8 cellular contexts compared by ENCODE assay signal in the genomic region with DNA sequence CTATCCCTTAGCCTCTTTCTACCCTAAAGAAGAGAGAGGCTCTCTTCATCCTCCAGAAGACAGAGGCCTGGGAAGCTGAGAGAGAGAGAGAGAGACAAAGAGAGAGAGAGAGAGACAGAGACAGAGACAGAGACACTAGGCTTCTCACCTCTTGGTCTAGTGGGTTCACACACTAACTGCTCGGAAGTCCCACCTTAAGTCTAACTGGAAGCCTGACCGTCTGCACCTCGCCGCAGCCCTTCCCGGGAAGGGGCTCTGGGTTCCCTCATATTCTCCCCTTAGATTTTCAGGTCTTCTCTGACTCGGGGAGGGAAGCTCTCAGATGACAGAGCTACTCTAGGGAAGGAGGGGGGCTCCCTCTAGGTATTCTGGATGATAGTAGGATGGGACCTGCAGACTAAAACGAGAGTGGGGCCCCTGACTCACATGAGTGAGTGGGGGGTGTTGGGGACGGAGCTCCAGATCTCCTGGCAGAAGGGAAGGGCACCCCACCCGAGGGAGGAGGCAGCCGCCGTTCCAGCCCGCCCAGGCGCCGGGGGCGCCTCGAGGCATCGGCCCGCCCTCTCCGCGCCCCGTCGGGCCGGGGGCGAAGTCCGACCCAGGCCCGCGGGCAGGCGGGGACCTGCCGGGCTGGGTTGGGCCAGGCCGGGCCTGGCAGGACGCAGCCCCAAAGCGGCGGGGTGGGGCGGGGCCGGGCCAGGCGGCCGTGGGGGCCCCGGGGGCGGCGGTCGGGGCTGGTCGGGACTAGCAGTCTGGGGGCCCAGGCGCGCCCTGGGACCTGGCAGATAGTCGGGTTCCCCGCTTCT. TPM values are rescaled to one million over a fixed set of nuclear protein-coding genes. Genes with fewer than 3 reads are reported as not detected.
DNase-seq lines count a peak whose midpoint lies in the region; ATAC-seq and TF ChIP-seq lines count a peak whose summit lies in the region.

No MANE protein-coding gene starts in this region.

- H3K4ac ChIP-seq in IMR-90 (ENCODE audit: low read depth, low read length): peak overlapping the region; percentile 89

- peak overlapping the region; percentile 96 for H3K14ac ChIP-seq in IMR-90 (replicated peaks; ENCODE audit: low read depth, low read length)

- no peaks in the 10 kb centered on the region for H3K27me3 Mint-ChIP-seq in MCF 10A (ENCODE audit: insufficient read depth, unreplicated experiment)

- dilution Hi-C loops in IMR-90 (cut with HindIII; ENCODE audit: low sequenced_read_pairs, unreplicated experiment): no loop called here

- CTCF ChIA-PET in IMR-90 (lab: Yijun Ruan, JAX): interaction anchor here (1.2 kb wide), 1 partner anchor 11 kb away, joined by 4 read pairs; no protein-coding TSS in a partner anchor
- CTCF ChIA-PET in MCF 10A (lab: Yijun Ruan, JAX): interaction anchor here (0.7 to 3.3 kb wide), 5 partner anchors 12 to 67 kb away, joined by 3 to 41 read pairs (median 5); no protein-coding TSS in a partner anchor

- peak overlapping the region; percentile 80 for H3K9ac ChIP-seq in IMR-90 (ENCODE audit: low read depth, low read length)

- peak overlapping the region; percentile 69 for H3K56ac ChIP-seq in IMR-90 (ENCODE audit: extremely low read depth, insufficient read depth, low read length)

- peak overlapping the region; percentile 93 for H3K23ac ChIP-seq in IMR-90 (ENCODE audit: low read depth, low read length)

- ATAC-seq in IMR-90 (ENCODE audit: low read depth): no peak; the same call in 1 of the 2 replicates
- ATAC-seq in HG02852 (IDR thresholded peaks at IDR 0.05; ENCODE audit: unreplicated experiment): no peak
- no peak for ATAC-seq in GM21619 (IDR thresholded peaks at IDR 0.05; ENCODE audit: unreplicated experiment)

- peak overlapping the region; percentile 91 for H4K5ac ChIP-seq in IMR-90 (ENCODE audit: low read depth, low read length)

- no peak for TF ChIP-seq RAD21 in IMR-90 (IDR thresholded peaks at IDR 0.05; ENCODE audit: low read length)

- H2BK120ac ChIP-seq in IMR-90 (ENCODE audit: low read depth, low read length): peak overlapping the region; percentile 86

- H3K36me3 Mint-ChIP-seq in MCF 10A (ENCODE audit: insufficient read depth, unreplicated experiment): peaks cover 41% of the 10 kb centered on the region

- H3K4me3 Mint-ChIP-seq in MCF 10A (ENCODE audit: unreplicated experiment): peak overlapping the region; percentile 94

- WGBS in IMR-90 (ENCODE audit: extremely low coverage in 2 of 2, insufficient read length in 1 of 2), 2 experiments: 0% methylated on average over 12 of the region's 46 CpGs; no CpG with 5 or more reads in 1 of the 2 experiments
- 0 to 1% methylated on average over 11 to 26 of the region's 46 CpGs for WGBS in lower leg skin, 2 donors
- WGBS in thyroid gland, 2 donors: 7 to 8% methylated on average over 6 to 7 of the region's 46 CpGs

- H3K36me3 ChIP-seq in IMR-90 (ENCODE audit: control insufficient read depth, insufficient read depth, low read length) (no peaks in the 10 kb centered on the region), thyroid gland (peaks cover 0 to 16% of the 10 kb centered on the region in 2 donors)

- TF ChIP-seq CTCF in IMR-90 (conservative IDR thresholded peaks at IDR 0.05; ENCODE audit: low read depth, low read length): no peak
- no peak for TF ChIP-seq CTCF in MCF 10A (IDR thresholded peaks at IDR 0.05; ENCODE audit: unreplicated experiment)
- TF ChIP-seq CTCF in lower leg skin (IDR thresholded peaks at IDR 0.05): no peak
- TF ChIP-seq CTCF in thyroid gland (IDR thresholded peaks at IDR 0.05): no peak

- peaks cover 0 to 40% of the 10 kb centered on the region in 2 experiments; a peak in 2 of 4 replicates for H3K79me1 ChIP-seq in IMR-90 (ENCODE audit: low read depth in 1 of 2, low read length in 2 of 2)

- no peaks in the 10 kb centered on the region for H3K9me3 ChIP-seq in IMR-90 (ENCODE audit: control insufficient read depth, insufficient read depth, low read length)
- no peaks in the 10 kb centered on the region for H3K9me3 ChIP-seq in thyroid gland

- BruUV-seq in IMR-90 (replicated peaks; lab: Mats Ljungman, UMichigan): no TSS peak
- BruUV-seq in MCF 10A (replicated peaks; lab: Mats Ljungman, UMichigan): no TSS peak

- peak overlapping the region; percentile 56 to 93 for H4K8ac ChIP-seq in IMR-90 (ENCODE audit: low read depth in 2 of 2, low read length in 2 of 2)

- peak overlapping the region; percentile 64 for H2BK20ac ChIP-seq in IMR-90 (ENCODE audit: low read depth, low read length)

- DNase-seq in DMS53 (lab: John Stamatoyannopoulos, UW): peak; percentile 77
- no peak for DNase-seq in DMS53 treated with DMSO at 0.1 percent for 48 hours (lab: John Stamatoyannopoulos, UW; ENCODE audit: unreplicated experiment)
- DNase-seq in IMR-90: peak; percentile 18
- peak; percentile 63 for DNase-seq in MCF 10A (ENCODE audit: unreplicated experiment)
- DNase-seq in lower leg skin (ENCODE audit: low spot score in 2 of 2): peak in 1 of 2 donors; percentile 49
- DNase-seq in thyroid gland: no peak

- peaks cover 28% of the 10 kb centered on the region for H3K4me1 Mint-ChIP-seq in MCF 10A (ENCODE audit: insufficient read depth, unreplicated experiment)

- peaks cover 20% of the 10 kb centered on the region for H4K20me1 ChIP-seq in IMR-90 (ENCODE audit: insufficient read depth, low read length)

- peak overlapping the region; percentile 91 for H2BK5ac ChIP-seq in IMR-90 (ENCODE audit: low read depth, low read length, poor library complexity, severe bottlenecking)

- H3K27ac Mint-ChIP-seq in MCF 10A (ENCODE audit: low read depth, unreplicated experiment): peak overlapping the region; percentile 98

- POLR2A ChIA-PET in IMR-90 (lab: Charles Lee; ENCODE audit: unreplicated experiment) (interaction anchor here (0.6 kb wide), 1 partner anchor 45 kb away, joined by 3 read pairs; no protein-coding TSS in a partner anchor), MCF 10A (lab: Yijun Ruan, JAX) (interaction anchor here (0.6 to 5.0 kb wide), 15 partner anchors 12 to 329 kb away, joined by 3 to 132 read pairs (median 4); a partner anchor contains a TSS)

- TF ChIP-seq POLR2A in IMR-90 (IDR thresholded peaks at IDR 0.05; ENCODE audit: low read depth, low read length) (no peak), lower leg skin (IDR thresholded peaks at IDR 0.05) (no peak), thyroid gland (IDR thresholded peaks at IDR 0.05) (peak in 1 of 2 donors; percentile 37)

- H3K4me3 ChIP-seq in IMR-90 (ENCODE audit: insufficient read depth, low read depth, low read length) (peak overlapping the region; percentile 27), lower leg skin (ENCODE audit: low read depth, poor library complexity, severe bottlenecking) (peak overlapping the region; percentile 28), thyroid gland (replicated peaks in 1 of 3) (peak overlapping the region in 2 of 3 donors; percentile 20 to 90)

- H4K91ac ChIP-seq in IMR-90 (ENCODE audit: insufficient read depth, low read depth, low read length): peak overlapping the region; percentile 94

- intact Hi-C loops in IMR-90 (cut with micrococcal nuclease): no loop called here
- intact Hi-C loops in MCF 10A (cut with micrococcal nuclease): no loop called here
- intact Hi-C loops in lower leg skin (cut with DNase I; ENCODE audit: low total_unique reads): no loop called here
- intact Hi-C loops in thyroid gland (cut with DNase I): no loop called here

- peak overlapping the region; percentile 82 for H2AK9ac ChIP-seq in IMR-90 (replicated peaks; ENCODE audit: low read depth, low read length, poor library complexity)

- H3K9me3 Mint-ChIP-seq in MCF 10A (ENCODE audit: unreplicated experiment): no peaks in the 10 kb centered on the region

- peak overlapping the region; percentile 87 for H3K4me2 ChIP-seq in IMR-90 (ENCODE audit: low read depth, low read length)

- peaks cover 13% of the 10 kb centered on the region for H3K9me1 ChIP-seq in IMR-90 (ENCODE audit: insufficient read depth, low read length)

- peak overlapping the region; percentile 69 for H3K18ac ChIP-seq in IMR-90 (ENCODE audit: low read depth, low read length)

- H2AFZ ChIP-seq in IMR-90 (replicated peaks; ENCODE audit: low read length, poor library complexity): peak overlapping the region; percentile 81

- H3K27me3 ChIP-seq in IMR-90 (ENCODE audit: control insufficient read depth, insufficient read depth, low read length): no peaks in the 10 kb centered on the region
- H3K27me3 ChIP-seq in thyroid gland: no peaks in the 10 kb centered on the region

- in situ Hi-C loops in IMR-90 (cut with MboI; ENCODE audit: low sequenced_read_pairs): loop anchor here (25.0 kb wide), 1 partner anchor 1048 kb away; no protein-coding TSS in a partner anchor

- H3K27ac ChIP-seq in IMR-90 (ENCODE audit: insufficient read depth, low read length): peak overlapping the region; percentile 89
- H3K27ac ChIP-seq in thyroid gland: peak overlapping the region; percentile 96 to 99 (median 96)

- H2AK5ac ChIP-seq in IMR-90 (ENCODE audit: low read depth, low read length): peak overlapping the region; percentile 84

- H3K4me1 ChIP-seq in IMR-90 (ENCODE audit: control insufficient read depth, insufficient read depth, low read length) (peaks cover 32% of the 10 kb centered on the region), thyroid gland (peaks cover 47 to 55% of the 10 kb centered on the region in 2 donors)

- H2BK15ac ChIP-seq in IMR-90 (ENCODE audit: low read depth, low read length): peak overlapping the region; percentile 21; the same call in 2 of the 3 replicates

RNA-seq across cellular contexts. Expression of a gene that starts 2.0 kb away (rescaled TPM):
- total RNA-seq in IMR-90 (2012; rRNA removed): 20.8 and 32.8 TPM in 2 replicates
- 109 and 141 TPM in 2 replicates for polyA plus RNA-seq in IMR-90 (2012; rRNA removed)
- 306 and 706 TPM in 2 replicates for polyA plus RNA-seq in IMR-90 (2012; cell fraction: cytosol; rRNA removed)
- polyA plus RNA-seq in IMR-90 (2012; cell fraction: nucleus; rRNA removed; ENCODE audit: low replicate concordance): 702 and 1,034 TPM in 2 replicates
- 86.4 and 125 TPM in 2 replicates for total RNA-seq in MCF 10A (2022)
- 1,000 to 10,000 TPM in 1 of 4 donors, 100 to 1,000 TPM in 3; 608 to 1,091 (median 870) TPM for total RNA-seq in lower leg skin
- 100 to 1,000 TPM; 111 to 393 (median 220) TPM for total RNA-seq in thyroid gland

RNA-seq across cellular contexts. Expression of a gene that starts 12.3 kb away (rescaled TPM):
- total RNA-seq in IMR-90 (2012; rRNA removed): 351 and 371 TPM in 2 replicates
- polyA plus RNA-seq in IMR-90 (2012; rRNA removed): 378 and 383 TPM in 2 replicates
- 593 and 596 TPM in 2 replicates for polyA plus RNA-seq in IMR-90 (2012; cell fraction: cytosol; rRNA removed)
- 149 and 228 TPM in 2 replicates for polyA plus RNA-seq in IMR-90 (2012; cell fraction: nucleus; rRNA removed; ENCODE audit: low replicate concordance)
- total RNA-seq in MCF 10A (2022): 224 and 295 TPM in 2 replicates
- 100 to 1,000 TPM; 266 to 459 (median 327) TPM for total RNA-seq in lower leg skin
- total RNA-seq in thyroid gland: 100 to 1,000 TPM; 166 to 496 (median 328) TPM

RNA-seq across cellular contexts. Expression of a gene that starts 12.6 kb away (rescaled TPM):
- total RNA-seq in IMR-90 (2012; rRNA removed): not detected in 2 replicates
- polyA plus RNA-seq in IMR-90 (2012; rRNA removed): 0.68 and 0.90 TPM in 2 replicates
- not detected in 2 replicates for polyA plus RNA-seq in IMR-90 (2012; cell fraction: cytosol; rRNA removed)
- polyA plus RNA-seq in IMR-90 (2012; cell fraction: nucleus; rRNA removed; ENCODE audit: low replicate concordance): 0.73 TPM in 1 of 2 replicates, not detected in the other
- 6.9 and 14.5 TPM in 2 replicates for total RNA-seq in MCF 10A (2022)
- total RNA-seq in lower leg skin: 1 to 10 TPM in 1 of 4 donors, not detected in 3; 1.6 TPM
- total RNA-seq in thyroid gland: under 1 TPM in 1 of 4 donors, not detected in 3; 0.67 TPM

RNA-seq across cellular contexts. Expression of a gene that starts 13.9 kb away (rescaled TPM):
- 7.5 and 8.1 TPM in 2 replicates for total RNA-seq in IMR-90 (2012; rRNA removed)
- 11.0 and 21.6 TPM in 2 replicates for polyA plus RNA-seq in IMR-90 (2012; rRNA removed)
- polyA plus RNA-seq in IMR-90 (2012; cell fraction: cytosol; rRNA removed): 8.9 and 9.7 TPM in 2 replicates
- polyA plus RNA-seq in IMR-90 (2012; cell fraction: nucleus; rRNA removed; ENCODE audit: low replicate concordance): 97.7 and 107 TPM in 2 replicates
- total RNA-seq in MCF 10A (2022): 31.6 and 32.8 TPM in 2 replicates
- total RNA-seq in lower leg skin: 100 to 1,000 TPM in 1 of 4 donors, 10 to 100 TPM in 3; 49.9 to 122 (median 65.8) TPM
- 100 to 1,000 TPM; 128 to 145 (median 136) TPM for total RNA-seq in thyroid gland

RNA-seq across cellular contexts. Expression of a gene that starts 17.1 kb away (rescaled TPM):
- total RNA-seq in IMR-90 (2012; rRNA removed) (44.6 and 45.5 TPM in 2 replicates), MCF 10A (2022) (11.2 and 16.7 TPM in 2 replicates), lower leg skin (1 to 10 TPM; 3.3 to 7.8 (median 5.9) TPM), thyroid gland (10 to 100 TPM in 1 of 4 donors, 1 to 10 TPM in 3; 1.5 to 11.8 (median 5.4) TPM)
- polyA plus RNA-seq in IMR-90 (2012; rRNA removed): 34.9 and 39.4 TPM in 2 replicates
- 25.7 and 52.6 TPM in 2 replicates for polyA plus RNA-seq in IMR-90 (2012; cell fraction: cytosol; rRNA removed)
- 20.0 and 25.4 TPM in 2 replicates for polyA plus RNA-seq in IMR-90 (2012; cell fraction: nucleus; rRNA removed; ENCODE audit: low replicate concordance)

Comparison
In these comparisons a context has a peak if more than half of its experiments do, and no peak if none do; other contexts are left out.
1. DNase-seq: peak in DMS53 (single experiment), IMR-90 (single experiment) and MCF 10A (single experiment); none in DMS53 treated with DMSO at 0.1 percent for 48 hours (single experiment) and thyroid gland (0 of 2).
2. Peak in every context shown above with its lines, with median percentiles within 50 percentile points of each other: H3K4me3 ChIP-seq.